Comparison of ENCODE assay signal across 1 cellular context in genomic region chr11:6856871-6857270, GRCh38.
TF ChIP-seq lines count a peak whose summit lies in the region.

No MANE protein-coding gene starts in this region.

TF ChIP-seq in SK-N-SH, 30 proteins besides CTCF, POLR2A, EP300 and RAD21 (continued from another document):
- TF ChIP-seq FOXM1 (IDR thresholded peaks at IDR 0.05; ENCODE audit: low read depth) = no peak
- TF ChIP-seq SMC3 (IDR thresholded peaks at IDR 0.05; ENCODE audit: low read depth, low read length) = no peak
- TF ChIP-seq FOSL2 (IDR thresholded peaks at IDR 0.05; ENCODE audit: borderline replicate concordance, low read depth) = no peak
- TF ChIP-seq YY1 (IDR thresholded peaks at IDR 0.05; ENCODE audit: low read depth) = no peak
